ENCODE assay signal across 23 cellular contexts in the genomic region with DNA sequence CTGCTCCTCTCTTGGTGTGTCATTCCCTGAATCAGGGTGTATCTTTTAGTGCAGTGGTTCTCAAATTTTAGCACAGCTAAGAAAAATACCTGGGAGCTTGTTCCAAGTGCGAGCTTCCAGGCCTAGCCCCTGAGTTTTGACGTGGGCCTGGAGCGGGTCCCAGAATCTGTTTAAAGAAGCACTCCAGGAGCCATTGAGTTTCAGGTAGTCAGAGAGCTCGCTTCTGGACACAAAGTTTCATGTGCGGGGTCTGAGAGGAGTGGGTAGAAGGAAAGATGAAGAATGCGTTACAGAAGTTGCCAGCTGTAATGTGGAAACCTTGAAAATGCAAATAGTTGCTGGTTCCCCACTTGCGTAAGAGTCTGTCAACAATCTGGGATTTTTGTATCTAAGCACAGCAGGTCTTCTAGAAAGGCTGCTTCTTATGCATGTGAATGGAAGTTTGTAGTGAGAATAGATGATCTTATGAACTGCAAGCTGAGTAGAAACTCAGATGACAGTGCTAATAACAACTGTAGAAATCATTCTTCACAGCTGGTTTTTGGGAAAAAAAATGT.
DNase-seq lines count a peak whose midpoint lies in the region; ATAC-seq and TF ChIP-seq lines count a peak whose summit lies in the region.
"Had no signal": no experiment of that assay in that cellular context is flagged by ENCODE, and none has a peak within 500 bp of the region (broad histone marks: within the 10 kb centered on the region; RNA-seq: fewer than 3 reads in every experiment).

No MANE protein-coding gene starts in this region.

- H3K4me1 Mint-ChIP-seq in nephron progenitor cell, result no peaks in the 10 kb centered on the region

- no peaks in the 10 kb centered on the region for H3K36me3 ChIP-seq in adipocyte (ENCODE audit: control insufficient read depth, insufficient read depth, low read length, severe bottlenecking)
- H3K36me3 ChIP-seq: WERI-Rb-1 had no signal

- peaks cover 10% of the 10 kb centered on the region for H3K4me1 ChIP-seq in adipocyte (ENCODE audit: control insufficient read depth, insufficient read depth, low read length)

- DNase-seq in AG04450 (ENCODE audit: low read depth, low spot score), result no peak
- DNase-seq in adipocyte (ENCODE audit: low read depth), result peak; percentile 47
- DNase-seq in fibroblast of the aortic adventitia (ENCODE audit: low read depth), result peak; percentile 8
- DNase-seq in nephron progenitor cell, result no peak
- DNase-seq in NCI-H1048 (lab: John Stamatoyannopoulos, UW), result no peak
- no peak for DNase-seq in activated naive CD4-positive, alpha-beta T cell treated with anti-CD3 and anti-CD28 coated beads, Interleukin-2, amount 50 U/mL, for 72 hours (ENCODE audit: low spot score in 2 of 2)
- no peak for DNase-seq in activated T-cell treated with anti-CD3 and anti-CD28 coated beads, Interleukin-2, amount 50 U/mL, for 48 hours
- no peak for DNase-seq in RWPE1 (ENCODE audit: low spot score)
- DNase-seq: cerebellar nuclear complex, H7, hypothalamus, Karpas-422, mucosa of descending colon, MV-4-11, NCI-H2171 treated with DMSO at 0.1 percent for 48 hours, NCI-H524 treated with DMSO at 0.1 percent for 48 hours, WERI-Rb-1 had no signal

- TF ChIP-seq CTCF in AG04450 (IDR thresholded peaks at IDR 0.05; ENCODE audit: low read depth, low read length) (no peak), fibroblast of the aortic adventitia (IDR thresholded peaks at IDR 0.05; ENCODE audit: insufficient read depth, low read length) (no peak), nephron progenitor cell (IDR thresholded peaks at IDR 0.05) (no peak), RWPE1 (conservative IDR thresholded peaks at IDR 0.05; ENCODE audit: low read depth) (no peak)

- POLR2A ChIA-PET in AG04450 (lab: Yijun Ruan, JAX) (no interaction called here), RWPE1 (lab: Yijun Ruan, JAX; ENCODE audit: low non-redundant PET) (no interaction called here)

- H3K27me3 Mint-ChIP-seq in nephron progenitor cell (ENCODE audit: low read depth, poor library complexity), result no peaks in the 10 kb centered on the region
- H3K27me3 Mint-ChIP-seq: activated naive CD8-positive, alpha-beta T cell; progenitor cell of endocrine pancreas had no signal

- peak overlapping the region; percentile 21 for H3K27ac ChIP-seq in AG04450 (ENCODE audit: low read depth, low read length)
- no peak overlapping the region for H3K27ac ChIP-seq in RWPE1
- H3K27ac ChIP-seq: BLaER1, epithelial cell of prostate, SK-N-MC, skin epidermis, WERI-Rb-1 had no signal

- no peak for ATAC-seq in activated naive CD4-positive, alpha-beta T cell treated with anti-CD3 and anti-CD28 coated beads, Interleukin-2, amount 50 U/mL, for 72 hours
- ATAC-seq: mucosa of descending colon had no signal

- H3K9me3 ChIP-seq in AG04450 (ENCODE audit: control insufficient read depth, insufficient read depth, low read length), result no peaks in the 10 kb centered on the region
- no peaks in the 10 kb centered on the region for H3K9me3 ChIP-seq in adipocyte (ENCODE audit: control insufficient read depth, low read length)
- H3K9me3 ChIP-seq: BLaER1, mucosa of descending colon had no signal

- no peak overlapping the region for H3K4me3 Mint-ChIP-seq in nephron progenitor cell
- H3K4me3 Mint-ChIP-seq: activated naive CD8-positive, alpha-beta T cell had no signal

- H3K27ac Mint-ChIP-seq in nephron progenitor cell, result peak overlapping the region; percentile 57
- no peak overlapping the region for H3K27ac Mint-ChIP-seq in activated naive CD4-positive, alpha-beta T cell treated with anti-CD3 and anti-CD28 coated beads, Interleukin-2, amount 50 U/mL, for 72 hours
- H3K27ac Mint-ChIP-seq: activated naive CD8-positive, alpha-beta T cell; progenitor cell of endocrine pancreas had no signal

- H3K27me3 ChIP-seq in AG04450 (ENCODE audit: control insufficient read depth, insufficient read depth, low read length), result no peaks in the 10 kb centered on the region
- H3K27me3 ChIP-seq in adipocyte (replicated peaks; ENCODE audit: control insufficient read depth, insufficient read depth, low read length), result no peaks in the 10 kb centered on the region
- H3K27me3 ChIP-seq: BLaER1 had no signal

- no peak overlapping the region for H3K9ac ChIP-seq in adipocyte (ENCODE audit: low read length)
- H3K9ac ChIP-seq: BLaER1 had no signal

- H3K4me3 ChIP-seq in AG04450 (ENCODE audit: low read depth, low read length) (no peak overlapping the region), adipocyte (ENCODE audit: low read length) (no peak overlapping the region), fibroblast of the aortic adventitia (ENCODE audit: low read depth, low read length) (no peak overlapping the region)
- H3K4me3 ChIP-seq: BLaER1, mucosa of descending colon, SK-N-MC, skin epidermis had no signal

- H3K36me3 Mint-ChIP-seq in nephron progenitor cell (ENCODE audit: low read depth), result peaks cover 24% of the 10 kb centered on the region
- no peaks in the 10 kb centered on the region for H3K36me3 Mint-ChIP-seq in activated naive CD4-positive, alpha-beta T cell treated with anti-CD3 and anti-CD28 coated beads, Interleukin-2, amount 50 U/mL, for 72 hours

- CTCF ChIA-PET in AG04450 (lab: Charles Lee), result interaction anchor here (0.7 to 1.7 kb wide), 2 partner anchors 29 to 40 kb away, joined by 3 to 6 read pairs; no protein-coding TSS in a partner anchor
- CTCF ChIA-PET in RWPE1 (lab: Yijun Ruan, JAX), result interaction anchor here (0.6 kb wide), 1 partner anchor 121 kb away, joined by 3 read pairs; no protein-coding TSS in a partner anchor

- peaks cover 25% of the 10 kb centered on the region for H3K9me3 Mint-ChIP-seq in nephron progenitor cell
- H3K9me3 Mint-ChIP-seq in activated naive CD4-positive, alpha-beta T cell treated with anti-CD3 and anti-CD28 coated beads, Interleukin-2, amount 50 U/mL, for 72 hours, result no peaks in the 10 kb centered on the region

Comparison
In these comparisons a context has a peak if more than half of its experiments do, and no peak if none do; other contexts are left out.
1. DNase-seq: peak in adipocyte (single experiment) and fibroblast of the aortic adventitia (single experiment); none in AG04450 (single experiment), nephron progenitor cell (single experiment), NCI-H1048 (single experiment), activated naive CD4-positive, alpha-beta T cell treated with anti-CD3 and anti-CD28 coated beads, Interleukin-2, amount 50 U/mL, for 72 hours (0 of 2), activated T-cell treated with anti-CD3 and anti-CD28 coated beads, Interleukin-2, amount 50 U/mL, for 48 hours (0 of 2) and RWPE1 (single experiment).